ENCODE assay signal across 13 cellular contexts in genomic region chr7:126727930-126728331, GRCh38.
A peak's percentile ranks its signal among the peaks of the same experiment; 100 is the strongest.
DNase-seq lines count a peak whose midpoint lies in the region; ATAC-seq and TF ChIP-seq lines count a peak whose summit lies in the region.
"Had no signal": no experiment of that assay in that cellular context is flagged by ENCODE, and none has a peak within 500 bp of the region (broad histone marks: within the 10 kb centered on the region; RNA-seq: fewer than 3 reads in every experiment).

No MANE protein-coding gene starts in this region.

- H3K9me2 ChIP-seq in SU-DHL-6 (replicated peaks; ENCODE audit: insufficient read depth, low read length) = no peaks in the 10 kb centered on the region

- ATAC-seq in GM18520 (IDR thresholded peaks at IDR 0.05; ENCODE audit: unreplicated experiment) (no peak), HG02642 (IDR thresholded peaks at IDR 0.05; ENCODE audit: poor library complexity, unreplicated experiment) (no peak)
- ATAC-seq: gastrocnemius medialis; naive thymus-derived CD4-positive, alpha-beta T cell had no signal

- no peak for TF ChIP-seq CTCF in SU-DHL-6 (IDR thresholded peaks at IDR 0.05; ENCODE audit: insufficient read depth, low read length, poor library complexity, severe bottlenecking)

- H3K27me3 ChIP-seq in SU-DHL-6 (ENCODE audit: low read length) = no peaks in the 10 kb centered on the region
- H3K27me3 ChIP-seq: gastrocnemius medialis had no signal

- no peaks in the 10 kb centered on the region for H3K9me3 ChIP-seq in SU-DHL-6 (ENCODE audit: insufficient read depth, low read length)
- H3K9me3 ChIP-seq: gastrocnemius medialis had no signal

- DNase-seq in EL (peak; percentile 55), HK-2 (ENCODE audit: unreplicated experiment) (peak; percentile 26), iris pigment epithelial cell (ENCODE audit: low read depth) (peak; percentile 78), AG08396 (ENCODE audit: low spot score) (no peak)
- DNase-seq in effector CD4-positive, alpha-beta T cell = no peak
- DNase-seq: amniotic stem cell; gastrocnemius medialis; GDM1; naive thymus-derived CD4-positive, alpha-beta T cell; NCI-H510A treated with DMSO at 0.1 percent for 48 hours had no signal

- H3K27ac ChIP-seq in SU-DHL-6 (ENCODE audit: low read depth, low read length) = no peak overlapping the region
- H3K27ac ChIP-seq: gastrocnemius medialis had no signal

- no peaks in the 10 kb centered on the region for H3F3A ChIP-seq in SU-DHL-6 (ENCODE audit: insufficient read depth)

- no peaks in the 10 kb centered on the region for H4K20me1 ChIP-seq in SU-DHL-6 (ENCODE audit: low read depth, low read length)

- H3K4me3 ChIP-seq in SU-DHL-6 (ENCODE audit: insufficient read depth, low read length, poor library complexity, severe bottlenecking) = no peak overlapping the region
- H3K4me3 ChIP-seq: gastrocnemius medialis had no signal

- peak overlapping the region; percentile 78 for H2AFZ ChIP-seq in SU-DHL-6 (ENCODE audit: low read depth, low read length, severe bottlenecking)

- H3K36me3 ChIP-seq in SU-DHL-6 (ENCODE audit: low read length) = no peaks in the 10 kb centered on the region; the same call in 1 of the 2 replicates
- H3K36me3 ChIP-seq: gastrocnemius medialis had no signal

- no peak overlapping the region for H3K9ac ChIP-seq in SU-DHL-6 (ENCODE audit: low read length)

- H3K4me2 ChIP-seq in SU-DHL-6 (ENCODE audit: low read depth, low read length, poor library complexity, severe bottlenecking) = no peak overlapping the region

- no peaks in the 10 kb centered on the region for H3K79me2 ChIP-seq in SU-DHL-6 (ENCODE audit: insufficient read depth, low read length)

Comparison
In these comparisons a context has a peak if more than half of its experiments do, and no peak if none do; other contexts are left out.
1. DNase-seq: peak in EL (single experiment), HK-2 (single experiment) and iris pigment epithelial cell (single experiment); none in effector CD4-positive, alpha-beta T cell (single experiment) and AG08396 (single experiment).